ENCODE assay signal across 1 cellular context in the genomic region with DNA sequence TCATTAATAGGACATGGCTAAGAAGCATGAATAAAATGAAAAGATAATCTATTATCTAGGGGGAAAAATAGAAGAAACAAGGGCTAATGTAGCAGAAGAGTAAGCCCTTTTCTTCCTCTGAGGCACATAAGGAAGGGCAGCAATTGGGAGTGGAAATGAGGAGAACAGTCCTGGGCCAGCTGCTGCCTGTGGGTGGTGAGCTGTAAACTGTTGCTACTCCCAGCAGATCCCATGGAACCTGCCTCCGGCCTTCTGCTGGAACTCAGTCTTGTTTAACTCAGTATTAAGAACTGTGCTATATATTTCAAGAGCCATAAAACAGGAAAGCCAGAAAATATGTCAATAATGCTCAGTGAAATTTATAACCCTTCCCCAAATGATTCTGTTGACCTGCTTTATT.
TF ChIP-seq lines count a peak whose summit lies in the region.

No MANE protein-coding gene starts in this region.

TF ChIP-seq in GM23338, 12 proteins besides CTCF, POLR2A, EP300 and RAD21 (continued from another document):
- TF ChIP-seq, protein P1, sequence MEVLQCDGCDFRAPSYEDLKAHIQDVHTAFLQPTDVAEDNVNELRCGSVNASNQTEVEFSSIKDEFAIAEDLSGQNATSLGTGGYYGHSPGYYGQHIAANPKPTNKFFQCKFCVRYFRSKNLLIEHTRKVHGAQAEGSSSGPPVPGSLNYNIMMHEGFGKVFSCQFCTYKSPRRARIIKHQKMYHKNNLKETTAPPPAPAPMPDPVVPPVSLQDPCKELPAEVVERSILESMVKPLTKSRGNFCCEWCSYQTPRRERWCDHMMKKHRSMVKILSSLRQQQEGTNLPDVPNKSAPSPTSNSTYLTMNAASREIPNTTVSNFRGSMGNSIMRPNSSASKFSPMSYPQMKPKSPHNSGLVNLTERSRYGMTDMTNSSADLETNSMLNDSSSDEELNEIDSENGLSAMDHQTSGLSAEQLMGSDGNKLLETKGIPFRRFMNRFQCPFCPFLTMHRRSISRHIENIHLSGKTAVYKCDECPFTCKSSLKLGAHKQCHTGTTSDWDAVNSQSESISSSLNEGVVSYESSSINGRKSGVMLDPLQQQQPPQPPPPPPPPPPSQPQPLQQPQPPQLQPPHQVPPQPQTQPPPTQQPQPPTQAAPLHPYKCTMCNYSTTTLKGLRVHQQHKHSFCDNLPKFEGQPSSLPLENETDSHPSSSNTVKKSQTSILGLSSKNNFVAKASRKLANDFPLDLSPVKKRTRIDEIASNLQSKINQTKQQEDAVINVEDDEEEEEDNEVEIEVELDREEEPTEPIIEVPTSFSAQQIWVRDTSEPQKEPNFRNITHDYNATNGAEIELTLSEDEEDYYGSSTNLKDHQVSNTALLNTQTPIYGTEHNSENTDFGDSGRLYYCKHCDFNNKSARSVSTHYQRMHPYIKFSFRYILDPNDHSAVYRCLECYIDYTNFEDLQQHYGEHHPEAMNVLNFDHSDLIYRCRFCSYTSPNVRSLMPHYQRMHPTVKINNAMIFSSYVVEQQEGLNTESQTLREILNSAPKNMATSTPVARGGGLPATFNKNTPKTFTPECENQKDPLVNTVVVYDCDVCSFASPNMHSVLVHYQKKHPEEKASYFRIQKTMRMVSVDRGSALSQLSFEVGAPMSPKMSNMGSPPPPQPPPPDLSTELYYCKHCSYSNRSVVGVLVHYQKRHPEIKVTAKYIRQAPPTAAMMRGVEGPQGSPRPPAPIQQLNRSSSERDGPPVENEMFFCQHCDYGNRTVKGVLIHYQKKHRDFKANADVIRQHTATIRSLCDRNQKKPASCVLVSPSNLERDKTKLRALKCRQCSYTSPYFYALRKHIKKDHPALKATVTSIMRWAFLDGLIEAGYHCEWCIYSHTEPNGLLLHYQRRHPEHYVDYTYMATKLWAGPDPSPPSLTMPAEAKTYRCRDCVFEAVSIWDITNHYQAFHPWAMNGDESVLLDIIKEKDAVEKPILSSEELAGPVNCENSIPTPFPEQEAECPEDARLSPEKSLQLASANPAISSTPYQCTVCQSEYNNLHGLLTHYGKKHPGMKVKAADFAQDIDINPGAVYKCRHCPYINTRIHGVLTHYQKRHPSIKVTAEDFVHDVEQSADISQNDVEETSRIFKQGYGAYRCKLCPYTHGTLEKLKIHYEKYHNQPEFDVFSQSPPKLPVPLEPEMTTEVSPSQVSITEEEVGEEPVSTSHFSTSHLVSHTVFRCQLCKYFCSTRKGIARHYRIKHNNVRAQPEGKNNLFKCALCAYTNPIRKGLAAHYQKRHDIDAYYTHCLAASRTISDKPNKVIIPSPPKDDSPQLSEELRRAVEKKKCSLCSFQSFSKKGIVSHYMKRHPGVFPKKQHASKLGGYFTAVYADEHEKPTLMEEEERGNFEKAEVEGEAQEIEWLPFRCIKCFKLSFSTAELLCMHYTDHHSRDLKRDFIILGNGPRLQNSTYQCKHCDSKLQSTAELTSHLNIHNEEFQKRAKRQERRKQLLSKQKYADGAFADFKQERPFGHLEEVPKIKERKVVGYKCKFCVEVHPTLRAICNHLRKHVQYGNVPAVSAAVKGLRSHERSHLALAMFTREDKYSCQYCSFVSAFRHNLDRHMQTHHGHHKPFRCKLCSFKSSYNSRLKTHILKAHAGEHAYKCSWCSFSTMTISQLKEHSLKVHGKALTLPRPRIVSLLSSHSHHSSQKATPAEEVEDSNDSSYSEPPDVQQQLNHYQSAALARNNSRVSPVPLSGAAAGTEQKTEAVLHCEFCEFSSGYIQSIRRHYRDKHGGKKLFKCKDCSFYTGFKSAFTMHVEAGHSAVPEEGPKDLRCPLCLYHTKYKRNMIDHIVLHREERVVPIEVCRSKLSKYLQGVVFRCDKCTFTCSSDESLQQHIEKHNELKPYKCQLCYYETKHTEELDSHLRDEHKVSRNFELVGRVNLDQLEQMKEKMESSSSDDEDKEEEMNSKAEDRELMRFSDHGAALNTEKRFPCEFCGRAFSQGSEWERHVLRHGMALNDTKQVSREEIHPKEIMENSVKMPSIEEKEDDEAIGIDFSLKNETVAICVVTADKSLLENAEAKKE (CRISPR knock-in tag; IDR thresholded peaks at IDR 0.05) = no peak
- TF ChIP-seq STAT1 (IDR thresholded peaks at IDR 0.05; ENCODE audit: unreplicated experiment) (no peak), JUNB (IDR thresholded peaks at IDR 0.05; ENCODE audit: unreplicated experiment) (no peak), ZNF114 (CRISPR knock-in tag; IDR thresholded peaks at IDR 0.05) (no peak), EZH2 (IDR thresholded peaks at IDR 0.05; ENCODE audit: low read depth, unreplicated experiment) (no peak), POLR2AphosphoS5 (IDR thresholded peaks at IDR 0.05; ENCODE audit: low read depth) (no peak), CREB1 (CRISPR knock-in tag; IDR thresholded peaks at IDR 0.05; ENCODE audit: low read depth) (no peak), NANOG (IDR thresholded peaks at IDR 0.05; ENCODE audit: borderline replicate concordance) (no peak)
